Comparison of ENCODE assay signal across 6 cellular contexts in the genomic region with DNA sequence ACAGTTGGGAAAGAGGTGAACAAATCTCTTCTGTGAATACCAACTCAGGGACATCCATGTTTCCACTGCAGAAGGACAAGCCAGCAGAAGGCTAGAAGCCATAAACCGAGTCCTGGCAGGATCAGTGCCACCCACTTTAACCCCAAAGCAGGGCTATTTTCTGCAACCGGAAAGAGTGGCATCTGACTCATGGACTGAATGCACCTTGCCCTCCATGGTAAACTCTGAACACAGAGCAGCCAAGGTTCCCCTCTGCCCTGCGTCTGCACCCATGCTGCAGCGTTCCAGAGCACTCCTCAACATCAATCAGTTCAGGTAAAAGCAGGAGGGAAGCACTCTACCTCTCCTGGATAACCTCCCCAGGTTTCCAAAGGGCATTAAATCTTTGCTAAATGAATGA. TPM values are rescaled to one million over a fixed set of nuclear protein-coding genes. Genes with fewer than 3 reads are reported as not detected.
DNase-seq lines count a peak whose midpoint lies in the region; ATAC-seq and TF ChIP-seq lines count a peak whose summit lies in the region.

No MANE protein-coding gene starts in this region.

- peaks cover 0 to 12% (median 9%) of the 10 kb centered on the region in 4 donors for H3K36me3 ChIP-seq in stomach

- no peak for TF ChIP-seq POLR2A in stomach (IDR thresholded peaks at IDR 0.05)

- H3K27me3 ChIP-seq in foreskin keratinocyte (no peaks in the 10 kb centered on the region), stomach (no peaks in the 10 kb centered on the region)

- no peaks in the 10 kb centered on the region for H3K9me3 ChIP-seq in T-helper 17 cell (ENCODE audit: control insufficient read depth, low read length, poor library complexity, severe bottlenecking)
- H3K9me3 ChIP-seq in stomach, result no peaks in the 10 kb centered on the region

- peaks cover 16% of the 10 kb centered on the region for H3K4me1 ChIP-seq in foreskin keratinocyte
- peaks cover 26 to 42% (median 38%) of the 10 kb centered on the region in 4 donors for H3K4me1 ChIP-seq in stomach

- TF ChIP-seq EP300 in stomach (IDR thresholded peaks at IDR 0.05), result no peak

- no peaks in the 10 kb centered on the region for H3K27me3 Mint-ChIP-seq in T-helper 17 cell

- peaks cover 8% of the 10 kb centered on the region for H3K36me3 Mint-ChIP-seq in T-helper 17 cell (ENCODE audit: low read depth)

- ATAC-seq in T-helper 17 cell (no peak), foreskin keratinocyte (no peak), GM18520 (IDR thresholded peaks at IDR 0.05; ENCODE audit: unreplicated experiment) (no peak)

- peak overlapping the region; percentile 96 for H3K4me3 Mint-ChIP-seq in T-helper 17 cell

- H3K27ac ChIP-seq in foreskin keratinocyte (peak overlapping the region; percentile 88), stomach (peak overlapping the region; percentile 90 to 99 (median 96))

- 12 to 33% (median 21%) methylated on average over 4 of the region's 4 CpGs for WGBS in stomach, 5 donors

- no peak for TF ChIP-seq CTCF in foreskin keratinocyte (conservative IDR thresholded peaks at IDR 0.05)
- TF ChIP-seq CTCF in stomach (IDR thresholded peaks at IDR 0.05), result no peak

- in situ Hi-C loops in Caki2 (cut with HindIII; ENCODE audit: low pct_unique_long_range_greater_than_20kb, low sequenced_read_pairs), result no loop called here

- intact Hi-C loops in stomach (cut with DNase I; ENCODE audit: low total_unique reads), result no loop called here

- H3K27ac Mint-ChIP-seq in T-helper 17 cell, result peak overlapping the region; percentile 98

- peak overlapping the region; percentile 59 to 76 (median 66) for H3K4me3 ChIP-seq in stomach

- H3K4me1 Mint-ChIP-seq in T-helper 17 cell, result peaks cover 37% of the 10 kb centered on the region

- DNase-seq in Caki2 (ENCODE audit: low read depth) (peak; percentile 45), T-helper 17 cell (peak in 1 of 3 donors; percentile 14), foreskin keratinocyte (peak in 1 of 2 donors; percentile 20), stomach (peak; percentile 31), NCI-H510A treated with DMSO at 0.1 percent for 48 hours (lab: John Stamatoyannopoulos, UW) (no peak)

RNA-seq across cellular contexts. Expression of a gene that starts 0.8 kb away (rescaled TPM):
- total RNA-seq in Caki2 (2014; rRNA removed; shearing (Covaris generic); ENCODE audit: low replicate concordance), result 142 and 149 TPM in 2 replicates
- 10 to 100 TPM; 48.0 to 51.0 TPM for total RNA-seq in T-helper 17 cell
- total RNA-seq in foreskin keratinocyte, result 48.6 and 52.0 TPM in 2 replicates
- 45.4 and 51.5 TPM in 2 replicates for polyA plus RNA-seq in foreskin keratinocyte
- 10 to 100 TPM; 24.0 to 97.4 (median 61.3) TPM for total RNA-seq in stomach
- polyA plus RNA-seq in stomach, result 10 to 100 TPM; 51.1 to 70.3 (median 55.3) TPM

RNA-seq across cellular contexts. Expression of a gene that starts 15.3 kb away (rescaled TPM):
- 0.07 and 4.3 TPM in 2 replicates for total RNA-seq in Caki2 (2014; rRNA removed; shearing (Covaris generic); ENCODE audit: low replicate concordance)
- total RNA-seq in T-helper 17 cell, result under 1 TPM in 1 of 2 donors, not detected in 1; 0.29 TPM
- 0.07 TPM in 1 of 2 replicates, not detected in the other for total RNA-seq in foreskin keratinocyte
- polyA plus RNA-seq in foreskin keratinocyte, result not detected in 2 replicates
- not detected for total RNA-seq in stomach
- under 1 TPM in 1 of 3 donors, not detected in 2; 0.10 TPM for polyA plus RNA-seq in stomach

RNA-seq across cellular contexts. Expression of a gene that starts 30.6 kb away (rescaled TPM):
- total RNA-seq in Caki2 (2014; rRNA removed; shearing (Covaris generic); ENCODE audit: low replicate concordance), result 3.0 and 13.2 TPM in 2 replicates
- 1 to 10 TPM; 3.7 to 4.6 TPM for total RNA-seq in T-helper 17 cell
- 1.3 and 2.6 TPM in 2 replicates for total RNA-seq in foreskin keratinocyte
- 0.60 and 1.1 TPM in 2 replicates for polyA plus RNA-seq in foreskin keratinocyte
- 10 to 100 TPM in 1 of 5 donors, 1 to 10 TPM in 2, under 1 TPM in 1, not detected in 1; under 0.01 to 26.6 (median 5.9) TPM for total RNA-seq in stomach
- 1 to 10 TPM in 2 of 3 donors, under 1 TPM in 1; 0.92 to 3.2 (median 2.4) TPM for polyA plus RNA-seq in stomach

RNA-seq across cellular contexts. Expression of a gene that starts 30.9 kb away (rescaled TPM):
- total RNA-seq in Caki2 (2014; rRNA removed; shearing (Covaris generic); ENCODE audit: low replicate concordance), result 310 and 334 TPM in 2 replicates
- total RNA-seq in T-helper 17 cell, result 100 to 1,000 TPM; 166 to 183 TPM
- total RNA-seq in foreskin keratinocyte, result 59.7 and 61.2 TPM in 2 replicates
- 124 and 151 TPM in 2 replicates for polyA plus RNA-seq in foreskin keratinocyte
- total RNA-seq in stomach, result 100 to 1,000 TPM in 1 of 5 donors, 10 to 100 TPM in 4; 27.4 to 166 (median 36.6) TPM
- polyA plus RNA-seq in stomach, result 100 to 1,000 TPM; 128 to 206 (median 158) TPM
